ENCODE assay signal across 8 cellular contexts in genomic region chr4:1578968-1579833, GRCh38.
DNase-seq lines count a peak whose midpoint lies in the region; ATAC-seq and TF ChIP-seq lines count a peak whose summit lies in the region.

No MANE protein-coding gene starts in this region.

- H3K4me3 Mint-ChIP-seq in naive thymus-derived CD8-positive, alpha-beta T cell = peak overlapping the region; percentile 61 to 85 (median 82)

- peak; percentile 53 to 65 for ATAC-seq in naive thymus-derived CD8-positive, alpha-beta T cell
- peak; percentile 69 for ATAC-seq in stimulated activated naive CD8-positive, alpha-beta T cell treated with anti-CD3 and anti-CD28 coated beads, Interleukin-15, Interleukin-2, amounts not matched to agents 100 U/mL and 50 U/mL, for 24 hours

- no peaks in the 10 kb centered on the region for H3K36me3 Mint-ChIP-seq in naive thymus-derived CD8-positive, alpha-beta T cell

- peak overlapping the region; percentile 53 to 88 (median 64) for H3K4me3 ChIP-seq in esophagus squamous epithelium

- H3K27me3 Mint-ChIP-seq in naive thymus-derived CD8-positive, alpha-beta T cell = no peaks in the 10 kb centered on the region

- H3K27me3 ChIP-seq in esophagus squamous epithelium = peaks cover 0 to 17% (median 0%) of the 10 kb centered on the region in 4 donors

- peaks cover 3 to 12% (median 8%) of the 10 kb centered on the region in 4 donors for H3K4me1 Mint-ChIP-seq in naive thymus-derived CD8-positive, alpha-beta T cell

- WGBS in esophagus squamous epithelium, 2 donors = 0 to 5% methylated on average over 12 to 15 of the region's 90 CpGs

- POLR2A ChIA-PET in naive thymus-derived CD8-positive, alpha-beta T cell (lab: Charles Lee) = interaction anchor here (1.0 to 3.0 kb wide), 14 partner anchors 9 to 834 kb away, joined by 3 to 57 read pairs (median 4); partner anchors contain the start of gene UVSSA

- H3K9me3 Mint-ChIP-seq in naive thymus-derived CD8-positive, alpha-beta T cell = no peaks in the 10 kb centered on the region

- peak; percentile 49 to 73 (median 52) for TF ChIP-seq CTCF in esophagus squamous epithelium (IDR thresholded peaks at IDR 0.05)

- peak overlapping the region; percentile 78 to 96 (median 86) for H3K27ac ChIP-seq in esophagus squamous epithelium

- H3K36me3 ChIP-seq in esophagus squamous epithelium = no peaks in the 10 kb centered on the region

- peaks cover 9 to 27% (median 14%) of the 10 kb centered on the region in 3 donors for H3K4me1 ChIP-seq in esophagus squamous epithelium

- TF ChIP-seq POLR2A in esophagus squamous epithelium (IDR thresholded peaks at IDR 0.05) = peak in 2 of 4 donors; percentile 16 to 59

- peak; percentile 57 for DNase-seq in NCI-H82 (lab: John Stamatoyannopoulos, UW)
- no peak for DNase-seq in NCI-H82 treated with DMSO at 0.1 percent for 48 hours (lab: John Stamatoyannopoulos, UW; ENCODE audit: unreplicated experiment)
- DNase-seq in OCI-M1 (lab: John Stamatoyannopoulos, UW) = peak; percentile 90
- peak; percentile 79 for DNase-seq in activated T-cell treated with anti-CD3 and anti-CD28 coated beads, Interleukin-2, amount 50 U/mL, for 1 hour
- DNase-seq in esophagus squamous epithelium (lab: John Stamatoyannopoulos, UW) = peak; percentile 31
- peak; percentile 64 to 89 (median 74) for DNase-seq in naive thymus-derived CD8-positive, alpha-beta T cell
- DNase-seq in stimulated activated naive CD8-positive, alpha-beta T cell treated with anti-CD3 and anti-CD28 coated beads, Interleukin-15, Interleukin-2, amounts not matched to agents 100 U/mL and 50 U/mL, for 24 hours = peak; percentile 79
- no peak for DNase-seq in NCI-H2029 (lab: John Stamatoyannopoulos, UW)

- peak overlapping the region in 8 of 10 donors; percentile 52 to 88 (median 75) for H3K27ac Mint-ChIP-seq in naive thymus-derived CD8-positive, alpha-beta T cell

- intact Hi-C loops in esophagus squamous epithelium (cut with DNase I) = no loop called here

- H3K9me3 ChIP-seq in esophagus squamous epithelium = no peaks in the 10 kb centered on the region

Comparison
In these comparisons a context has a peak if more than half of its experiments do, and no peak if none do; other contexts are left out.
1. DNase-seq: peak in NCI-H82 (single experiment), OCI-M1 (single experiment), activated T-cell treated with anti-CD3 and anti-CD28 coated beads, Interleukin-2, amount 50 U/mL, for 1 hour (single experiment), esophagus squamous epithelium (single experiment), naive thymus-derived CD8-positive, alpha-beta T cell (10 of 10) and stimulated activated naive CD8-positive, alpha-beta T cell treated with anti-CD3 and anti-CD28 coated beads, Interleukin-15, Interleukin-2, amounts not matched to agents 100 U/mL and 50 U/mL, for 24 hours (single experiment); none in NCI-H82 treated with DMSO at 0.1 percent for 48 hours (single experiment) and NCI-H2029 (single experiment).